Comparison of ENCODE assay signal across 16 cellular contexts in the genomic region with DNA sequence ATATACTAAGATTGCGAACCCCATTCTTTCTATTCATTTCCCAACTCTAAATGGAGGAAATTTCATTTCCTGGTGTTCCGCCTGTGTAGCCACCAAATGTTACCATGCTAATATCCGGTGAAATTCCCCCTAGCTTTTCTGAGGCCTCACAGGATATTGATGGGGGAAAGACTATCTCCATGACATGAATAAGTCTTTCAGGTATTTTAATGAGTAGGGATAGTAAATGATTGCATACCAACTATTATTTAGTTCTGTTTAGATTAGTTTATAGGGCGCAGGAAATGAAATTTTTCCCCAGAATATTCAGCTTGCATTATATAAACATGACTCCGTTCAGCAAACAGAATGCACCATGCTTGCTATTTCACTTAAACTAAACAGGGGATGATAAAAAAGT.
"Had no signal": no experiment of that assay in that cellular context is flagged by ENCODE, and none has a peak within 500 bp of the region (broad histone marks: within the 10 kb centered on the region; RNA-seq: fewer than 3 reads in every experiment).

No MANE protein-coding gene starts in this region.

- H3K4me1 ChIP-seq: parathyroid adenoma, testis had no signal

- H3K36me3 ChIP-seq: heart left ventricle had no signal

- H2AFZ ChIP-seq: parathyroid adenoma had no signal

- H3K27ac ChIP-seq: heart left ventricle, parathyroid adenoma, testis, VCaP had no signal

- H3K4me3 ChIP-seq: heart left ventricle, testis had no signal

- H3K9ac ChIP-seq: parathyroid adenoma had no signal

- DNase-seq: activated CD4-positive, alpha-beta memory T cell treated with anti-CD3 and anti-CD28 coated beads, Interleukin-2, amount 10 ng/mL, durations not matched to agents 7 days and 5 days; activated gamma-delta T cell treated with Interleukin-2 at 50 U/mL for 16 hours; activated naive CD8-positive, alpha-beta T cell treated with anti-CD3 and anti-CD28 coated beads for 36 hours; activated T-cell treated with anti-CD3 and anti-CD28 coated beads, Interleukin-2, amount 50 U/mL, for 48 hours; anterior cingulate cortex; foreskin melanocyte; heart left ventricle; islet precursor cell; left ventricle myocardium superior; stimulated activated CD4-positive, alpha-beta T cell treated with anti-CD3 and anti-CD28 coated beads, Interleukin-4, amount 100 ng/mL, for 4 hours; stimulated activated naive CD8-positive, alpha-beta T cell treated with anti-CD3 and anti-CD28 coated beads, Interleukin-15, amount 100 ng/mL, for 72 hours; T1000; testis had no signal

- ATAC-seq: heart left ventricle; left ventricle myocardium superior; stimulated activated naive CD8-positive, alpha-beta T cell treated with anti-CD3 and anti-CD28 coated beads, Interleukin-15, amount 100 ng/mL, for 72 hours had no signal

- H3K36me3 Mint-ChIP-seq: activated naive CD8-positive, alpha-beta T cell treated with anti-CD3 and anti-CD28 coated beads for 36 hours had no signal

- H3K9me3 ChIP-seq: heart left ventricle, testis had no signal

- H3K4me3 Mint-ChIP-seq: activated CD4-positive, alpha-beta memory T cell treated with anti-CD3 and anti-CD28 coated beads, Interleukin-2, amount 10 ng/mL, durations not matched to agents 7 days and 5 days; activated naive CD8-positive, alpha-beta T cell treated with anti-CD3 and anti-CD28 coated beads for 36 hours; neural crest cell; stimulated activated naive CD8-positive, alpha-beta T cell treated with anti-CD3 and anti-CD28 coated beads, Interleukin-15, amount 100 ng/mL, for 72 hours had no signal

- H3K79me2 ChIP-seq: parathyroid adenoma had no signal

- H3K27me3 ChIP-seq: heart left ventricle, testis had no signal

- H3K27ac Mint-ChIP-seq: activated CD4-positive, alpha-beta memory T cell treated with anti-CD3 and anti-CD28 coated beads, Interleukin-2, amount 10 ng/mL, durations not matched to agents 7 days and 5 days; activated naive CD8-positive, alpha-beta T cell treated with anti-CD3 and anti-CD28 coated beads for 36 hours; stimulated activated naive CD8-positive, alpha-beta T cell treated with anti-CD3 and anti-CD28 coated beads, Interleukin-15, amount 100 ng/mL, for 72 hours had no signal

- H3K4me1 Mint-ChIP-seq: activated CD4-positive, alpha-beta memory T cell treated with anti-CD3 and anti-CD28 coated beads, Interleukin-2, amount 10 ng/mL, durations not matched to agents 7 days and 5 days; stimulated activated naive CD8-positive, alpha-beta T cell treated with anti-CD3 and anti-CD28 coated beads, Interleukin-15, amount 100 ng/mL, for 72 hours had no signal
